ENCODE assay signal across 1 cellular context in the genomic region with DNA sequence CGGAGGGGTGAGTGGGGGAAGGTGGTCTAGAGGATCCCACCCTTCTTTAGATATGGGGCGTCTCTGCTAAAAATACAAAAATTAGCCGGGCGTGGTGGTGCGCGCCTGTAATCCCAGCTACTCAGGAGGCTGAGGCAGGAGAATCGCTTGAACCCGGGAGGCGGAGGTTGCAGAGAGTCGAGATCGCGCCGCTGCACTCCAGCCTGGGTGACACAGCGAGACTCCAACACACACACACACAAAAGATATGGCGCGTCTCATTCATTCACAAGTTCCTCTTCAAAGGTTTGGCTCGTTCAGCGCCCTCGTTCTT.
TF ChIP-seq lines count a peak whose summit lies in the region.

No MANE protein-coding gene starts in this region.

TF ChIP-seq in HepG2, 621 proteins besides CTCF, POLR2A, EP300 and RAD21:
- TF ChIP-seq, protein P1, sequence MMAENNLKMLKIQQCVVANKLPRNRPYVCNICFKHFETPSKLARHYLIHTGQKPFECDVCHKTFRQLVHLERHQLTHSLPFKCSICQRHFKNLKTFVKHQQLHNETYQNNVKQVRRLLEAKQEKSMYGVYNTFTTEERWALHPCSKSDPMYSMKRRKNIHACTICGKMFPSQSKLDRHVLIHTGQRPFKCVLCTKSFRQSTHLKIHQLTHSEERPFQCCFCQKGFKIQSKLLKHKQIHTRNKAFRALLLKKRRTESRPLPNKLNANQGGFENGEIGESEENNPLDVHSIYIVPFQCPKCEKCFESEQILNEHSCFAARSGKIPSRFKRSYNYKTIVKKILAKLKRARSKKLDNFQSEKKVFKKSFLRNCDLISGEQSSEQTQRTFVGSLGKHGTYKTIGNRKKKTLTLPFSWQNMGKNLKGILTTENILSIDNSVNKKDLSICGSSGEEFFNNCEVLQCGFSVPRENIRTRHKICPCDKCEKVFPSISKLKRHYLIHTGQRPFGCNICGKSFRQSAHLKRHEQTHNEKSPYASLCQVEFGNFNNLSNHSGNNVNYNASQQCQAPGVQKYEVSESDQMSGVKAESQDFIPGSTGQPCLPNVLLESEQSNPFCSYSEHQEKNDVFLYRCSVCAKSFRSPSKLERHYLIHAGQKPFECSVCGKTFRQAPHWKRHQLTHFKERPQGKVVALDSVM (CRISPR knock-in tag; IDR thresholded peaks at IDR 0.05): peak; percentile 83
- TF ChIP-seq KDM4B (CRISPR knock-in tag; IDR thresholded peaks at IDR 0.05) (0 out of 2 replicates have a peak, but pooled peaks have one; percentile 51), CC2D1A (CRISPR knock-in tag; IDR thresholded peaks at IDR 0.05) (0 out of 2 replicates have a peak, but pooled peaks have one; percentile 19), ZNF460 (CRISPR knock-in tag; IDR thresholded peaks at IDR 0.05; ENCODE audit: borderline replicate concordance) (peak; percentile 53), ZNF564 (CRISPR knock-in tag; IDR thresholded peaks at IDR 0.05) (0 out of 2 replicates have a peak, but pooled peaks have one; percentile 32)
TF ChIP-seq in HepG2: peak in this region for 5; not testable (repeated sequence) for 616.
